In the genomic region with DNA sequence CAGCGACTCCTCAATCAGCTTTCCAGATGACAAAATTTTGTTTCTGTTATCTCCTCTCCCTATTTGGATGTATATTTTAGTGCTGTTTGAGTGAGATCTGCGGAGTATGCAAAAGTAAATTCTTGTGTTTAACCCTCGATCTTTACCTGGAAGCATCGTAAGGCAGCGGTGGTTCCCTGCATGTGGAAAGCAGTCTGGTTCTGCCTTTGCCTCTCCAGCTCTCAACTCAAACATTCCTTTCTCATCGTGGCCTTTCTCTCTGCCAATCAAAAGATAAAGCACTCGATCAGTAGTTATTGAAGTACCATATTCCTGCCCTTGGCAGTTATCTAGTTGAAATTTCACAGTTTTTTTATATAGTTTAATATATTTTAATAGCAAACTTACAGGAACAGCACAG, we compare ENCODE assay signal across 1 cellular context.
TF ChIP-seq lines count a peak whose summit lies in the region.

No MANE protein-coding gene starts in this region.

TF ChIP-seq in H1, 55 proteins besides CTCF, POLR2A, EP300 and RAD21:
- no peak for TF ChIP-seq JUND (IDR thresholded peaks at IDR 0.05; ENCODE audit: low read length)
- no peak for TF ChIP-seq PHF8 (conservative IDR thresholded peaks at IDR 0.05; ENCODE audit: low read depth, low read length)
- TF ChIP-seq POLR2AphosphoS5 (IDR thresholded peaks at IDR 0.05; ENCODE audit: low read depth, low read length): no peak
- no peak for TF ChIP-seq TEAD4 (IDR thresholded peaks at IDR 0.05; ENCODE audit: low read depth, low read length)
- no peak for TF ChIP-seq SIN3A (conservative IDR thresholded peaks at IDR 0.05 in 1 of 2, IDR thresholded peaks at IDR 0.05 in 1 of 2; ENCODE audit: low read depth in 1 of 2, low read length in 2 of 2)
- TF ChIP-seq, protein P1, sequence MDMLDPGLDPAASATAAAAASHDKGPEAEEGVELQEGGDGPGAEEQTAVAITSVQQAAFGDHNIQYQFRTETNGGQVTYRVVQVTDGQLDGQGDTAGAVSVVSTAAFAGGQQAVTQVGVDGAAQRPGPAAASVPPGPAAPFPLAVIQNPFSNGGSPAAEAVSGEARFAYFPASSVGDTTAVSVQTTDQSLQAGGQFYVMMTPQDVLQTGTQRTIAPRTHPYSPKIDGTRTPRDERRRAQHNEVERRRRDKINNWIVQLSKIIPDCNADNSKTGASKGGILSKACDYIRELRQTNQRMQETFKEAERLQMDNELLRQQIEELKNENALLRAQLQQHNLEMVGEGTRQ (IDR thresholded peaks at IDR 0.05; ENCODE audit: low read length): no peak
- no peak for TF ChIP-seq SRF (IDR thresholded peaks at IDR 0.05; ENCODE audit: low read depth, low read length)
- TF ChIP-seq BACH1 (IDR thresholded peaks at IDR 0.05; ENCODE audit: low read length): no peak
- TF ChIP-seq, protein P2, sequence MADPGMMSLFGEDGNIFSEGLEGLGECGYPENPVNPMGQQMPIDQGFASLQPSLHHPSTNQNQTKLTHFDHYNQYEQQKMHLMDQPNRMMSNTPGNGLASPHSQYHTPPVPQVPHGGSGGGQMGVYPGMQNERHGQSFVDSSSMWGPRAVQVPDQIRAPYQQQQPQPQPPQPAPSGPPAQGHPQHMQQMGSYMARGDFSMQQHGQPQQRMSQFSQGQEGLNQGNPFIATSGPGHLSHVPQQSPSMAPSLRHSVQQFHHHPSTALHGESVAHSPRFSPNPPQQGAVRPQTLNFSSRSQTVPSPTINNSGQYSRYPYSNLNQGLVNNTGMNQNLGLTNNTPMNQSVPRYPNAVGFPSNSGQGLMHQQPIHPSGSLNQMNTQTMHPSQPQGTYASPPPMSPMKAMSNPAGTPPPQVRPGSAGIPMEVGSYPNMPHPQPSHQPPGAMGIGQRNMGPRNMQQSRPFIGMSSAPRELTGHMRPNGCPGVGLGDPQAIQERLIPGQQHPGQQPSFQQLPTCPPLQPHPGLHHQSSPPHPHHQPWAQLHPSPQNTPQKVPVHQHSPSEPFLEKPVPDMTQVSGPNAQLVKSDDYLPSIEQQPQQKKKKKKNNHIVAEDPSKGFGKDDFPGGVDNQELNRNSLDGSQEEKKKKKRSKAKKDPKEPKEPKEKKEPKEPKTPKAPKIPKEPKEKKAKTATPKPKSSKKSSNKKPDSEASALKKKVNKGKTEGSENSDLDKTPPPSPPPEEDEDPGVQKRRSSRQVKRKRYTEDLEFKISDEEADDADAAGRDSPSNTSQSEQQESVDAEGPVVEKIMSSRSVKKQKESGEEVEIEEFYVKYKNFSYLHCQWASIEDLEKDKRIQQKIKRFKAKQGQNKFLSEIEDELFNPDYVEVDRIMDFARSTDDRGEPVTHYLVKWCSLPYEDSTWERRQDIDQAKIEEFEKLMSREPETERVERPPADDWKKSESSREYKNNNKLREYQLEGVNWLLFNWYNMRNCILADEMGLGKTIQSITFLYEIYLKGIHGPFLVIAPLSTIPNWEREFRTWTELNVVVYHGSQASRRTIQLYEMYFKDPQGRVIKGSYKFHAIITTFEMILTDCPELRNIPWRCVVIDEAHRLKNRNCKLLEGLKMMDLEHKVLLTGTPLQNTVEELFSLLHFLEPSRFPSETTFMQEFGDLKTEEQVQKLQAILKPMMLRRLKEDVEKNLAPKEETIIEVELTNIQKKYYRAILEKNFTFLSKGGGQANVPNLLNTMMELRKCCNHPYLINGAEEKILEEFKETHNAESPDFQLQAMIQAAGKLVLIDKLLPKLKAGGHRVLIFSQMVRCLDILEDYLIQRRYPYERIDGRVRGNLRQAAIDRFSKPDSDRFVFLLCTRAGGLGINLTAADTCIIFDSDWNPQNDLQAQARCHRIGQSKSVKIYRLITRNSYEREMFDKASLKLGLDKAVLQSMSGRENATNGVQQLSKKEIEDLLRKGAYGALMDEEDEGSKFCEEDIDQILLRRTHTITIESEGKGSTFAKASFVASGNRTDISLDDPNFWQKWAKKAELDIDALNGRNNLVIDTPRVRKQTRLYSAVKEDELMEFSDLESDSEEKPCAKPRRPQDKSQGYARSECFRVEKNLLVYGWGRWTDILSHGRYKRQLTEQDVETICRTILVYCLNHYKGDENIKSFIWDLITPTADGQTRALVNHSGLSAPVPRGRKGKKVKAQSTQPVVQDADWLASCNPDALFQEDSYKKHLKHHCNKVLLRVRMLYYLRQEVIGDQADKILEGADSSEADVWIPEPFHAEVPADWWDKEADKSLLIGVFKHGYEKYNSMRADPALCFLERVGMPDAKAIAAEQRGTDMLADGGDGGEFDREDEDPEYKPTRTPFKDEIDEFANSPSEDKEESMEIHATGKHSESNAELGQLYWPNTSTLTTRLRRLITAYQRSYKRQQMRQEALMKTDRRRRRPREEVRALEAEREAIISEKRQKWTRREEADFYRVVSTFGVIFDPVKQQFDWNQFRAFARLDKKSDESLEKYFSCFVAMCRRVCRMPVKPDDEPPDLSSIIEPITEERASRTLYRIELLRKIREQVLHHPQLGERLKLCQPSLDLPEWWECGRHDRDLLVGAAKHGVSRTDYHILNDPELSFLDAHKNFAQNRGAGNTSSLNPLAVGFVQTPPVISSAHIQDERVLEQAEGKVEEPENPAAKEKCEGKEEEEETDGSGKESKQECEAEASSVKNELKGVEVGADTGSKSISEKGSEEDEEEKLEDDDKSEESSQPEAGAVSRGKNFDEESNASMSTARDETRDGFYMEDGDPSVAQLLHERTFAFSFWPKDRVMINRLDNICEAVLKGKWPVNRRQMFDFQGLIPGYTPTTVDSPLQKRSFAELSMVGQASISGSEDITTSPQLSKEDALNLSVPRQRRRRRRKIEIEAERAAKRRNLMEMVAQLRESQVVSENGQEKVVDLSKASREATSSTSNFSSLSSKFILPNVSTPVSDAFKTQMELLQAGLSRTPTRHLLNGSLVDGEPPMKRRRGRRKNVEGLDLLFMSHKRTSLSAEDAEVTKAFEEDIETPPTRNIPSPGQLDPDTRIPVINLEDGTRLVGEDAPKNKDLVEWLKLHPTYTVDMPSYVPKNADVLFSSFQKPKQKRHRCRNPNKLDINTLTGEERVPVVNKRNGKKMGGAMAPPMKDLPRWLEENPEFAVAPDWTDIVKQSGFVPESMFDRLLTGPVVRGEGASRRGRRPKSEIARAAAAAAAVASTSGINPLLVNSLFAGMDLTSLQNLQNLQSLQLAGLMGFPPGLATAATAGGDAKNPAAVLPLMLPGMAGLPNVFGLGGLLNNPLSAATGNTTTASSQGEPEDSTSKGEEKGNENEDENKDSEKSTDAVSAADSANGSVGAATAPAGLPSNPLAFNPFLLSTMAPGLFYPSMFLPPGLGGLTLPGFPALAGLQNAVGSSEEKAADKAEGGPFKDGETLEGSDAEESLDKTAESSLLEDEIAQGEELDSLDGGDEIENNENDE (IDR thresholded peaks at IDR 0.05; ENCODE audit: insufficient replicate concordance, low read length): no peak
- TF ChIP-seq YY1 (IDR thresholded peaks at IDR 0.05; ENCODE audit: low read depth, low read length): no peak
- TF ChIP-seq ZNF274 (IDR thresholded peaks at IDR 0.05; ENCODE audit: borderline replicate concordance, extremely low read depth, low read length): no peak
